In the genomic region with DNA sequence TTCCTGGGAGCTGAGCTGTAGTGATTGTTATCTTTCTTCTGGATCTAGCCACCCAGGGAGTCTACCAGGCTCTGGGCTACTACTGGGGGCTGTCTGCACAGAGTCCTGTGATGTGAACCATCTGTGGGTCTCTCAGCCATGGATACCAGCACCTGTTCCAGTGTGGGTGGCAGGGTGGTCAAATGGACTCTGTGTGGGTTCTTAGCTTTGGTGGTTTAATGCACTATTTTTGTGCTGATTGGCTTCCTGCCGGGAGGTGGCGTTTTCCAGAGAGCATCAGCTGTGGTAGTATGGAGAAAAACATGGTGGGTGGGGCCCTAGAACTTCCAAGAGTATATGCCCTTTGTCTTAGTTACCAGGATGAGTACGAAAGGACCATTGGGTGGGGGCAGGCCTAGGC, we compare ENCODE assay signal across 27 cellular contexts.
"Had no signal": no experiment of that assay in that cellular context is flagged by ENCODE, and none has a peak within 500 bp of the region (broad histone marks: within the 10 kb centered on the region; RNA-seq: fewer than 3 reads in every experiment).

No MANE protein-coding gene starts in this region.

- DNase-seq: activated B cell treated with CpG ODN at 0.5 μM for 24 hours; activated CD4-positive, alpha-beta memory T cell treated with anti-CD3 and anti-CD28 coated beads for 36 hours; activated CD4-positive, alpha-beta T cell treated with anti-CD3 and anti-CD28 coated beads for 1 hour; activated CD4-positive, alpha-beta T cell treated with anti-CD3 and anti-CD28 coated beads, Interleukin-2, amount 10 ng/mL, durations not matched to agents 7 days and 5 days; activated CD8-positive, alpha-beta memory T cell treated with anti-CD3 and anti-CD28 coated beads for 24 hours; activated gamma-delta T cell; activated naive CD4-positive, alpha-beta T cell treated with anti-CD3 and anti-CD28 coated beads for 36 hours; activated T-cell treated with anti-CD3 and anti-CD28 coated beads, Interleukin-2, amount 50 U/mL, for 4 hours; brain microvascular endothelial cell; Kasumi-1; KBM-7; NCI-H1092; NCI-H1417; NCI-H2029; NCI-H510A treated with DMSO at 0.1 percent for 48 hours; NCI-H69; NK-92 treated with Interleukin-12 subunit alpha and Interleukin-12 subunit beta, amount 100 ng/mL, for 24 hours; OCI-M1; Right ventricle myocardium superior; T-cell; T-helper 2 cell; T1000 had no signal

- H3K4me3 ChIP-seq: cardiac muscle cell, SK-N-MC had no signal

- H3K36me3 ChIP-seq: brain microvascular endothelial cell, cardiac muscle cell had no signal

- ATAC-seq: activated T-cell treated with anti-CD3 and anti-CD28 coated beads, Interleukin-2, amount 50 U/mL, for 4 hours; activated T-helper 17 cell treated with anti-CD3 and anti-CD28 coated beads, Interleukin-2, amount 50 U/mL, for 72 hours; Panc1; T-cell had no signal

- H3K27ac ChIP-seq: brain microvascular endothelial cell, cardiac muscle cell, RWPE1, SK-N-MC had no signal

- H3K27me3 ChIP-seq: brain microvascular endothelial cell, cardiac muscle cell had no signal
